12 cellular contexts compared by ENCODE assay signal in genomic region chr22:19887251-19887985, GRCh38. TPM values are rescaled to one million over a fixed set of nuclear protein-coding genes. Genes with fewer than 3 reads are reported as not detected.
DNase-seq lines count a peak whose midpoint lies in the region; ATAC-seq and TF ChIP-seq lines count a peak whose summit lies in the region.
"Had no signal": no experiment of that assay in that cellular context is flagged by ENCODE, and none has a peak within 500 bp of the region (broad histone marks: within the 10 kb centered on the region; RNA-seq: fewer than 3 reads in every experiment).

No MANE protein-coding gene starts in this region.

- DNase-seq in activated naive CD4-positive, alpha-beta T cell treated with anti-CD3 and anti-CD28 coated beads for 36 hours = no peak
- no peak for DNase-seq in activated naive CD4-positive, alpha-beta T cell treated with anti-CD3 and anti-CD28 coated beads, Interleukin-2, amount 50 U/mL, for 16 hours
- no peak for DNase-seq in T-cell
- DNase-seq in heart left ventricle = peak in 3 of 5 donors; percentile 18 to 51 (median 22)
- DNase-seq in stimulated activated naive CD8-positive, alpha-beta T cell treated with anti-CD3 and anti-CD28 coated beads, Interleukin-15, amount 100 ng/mL, for 72 hours = no peak
- no peak for DNase-seq in glomerular visceral epithelial cell (ENCODE audit: extremely low spot score)
- DNase-seq: NCI-H1105, testis had no signal

- no peak for ATAC-seq in T-cell (replicated peaks in 1 of 4)
- no peak for ATAC-seq in heart left ventricle
- no peak for ATAC-seq in stimulated activated naive CD8-positive, alpha-beta T cell treated with anti-CD3 and anti-CD28 coated beads, Interleukin-15, amount 100 ng/mL, for 72 hours
- ATAC-seq in GM21825 (IDR thresholded peaks at IDR 0.05; ENCODE audit: unreplicated experiment) = no peak
- no peak for ATAC-seq in HG02571 (IDR thresholded peaks at IDR 0.05; ENCODE audit: unreplicated experiment)

- TF ChIP-seq CTCF in heart left ventricle (IDR thresholded peaks at IDR 0.05) = no peak

- no peaks in the 10 kb centered on the region for H3K27me3 ChIP-seq in heart left ventricle
- H3K27me3 ChIP-seq: pancreas, testis had no signal

- intact Hi-C loops in activated naive CD4-positive, alpha-beta T cell treated with anti-CD3 and anti-CD28 coated beads for 36 hours (cut with micrococcal nuclease) = loop anchor here (1.0 to 2.0 kb wide), 2 partner anchors 32 to 59 kb away; no protein-coding TSS in a partner anchor
- intact Hi-C loops in heart left ventricle (cut with DNase I) = no loop called here

- H3K9me3 Mint-ChIP-seq in activated naive CD4-positive, alpha-beta T cell treated with anti-CD3 and anti-CD28 coated beads for 36 hours = no peaks in the 10 kb centered on the region
- H3K9me3 Mint-ChIP-seq in T-cell = no peaks in the 10 kb centered on the region
- no peaks in the 10 kb centered on the region for H3K9me3 Mint-ChIP-seq in stimulated activated naive CD8-positive, alpha-beta T cell treated with anti-CD3 and anti-CD28 coated beads, Interleukin-15, amount 100 ng/mL, for 72 hours
- H3K9me3 Mint-ChIP-seq: activated T-helper 2 cell treated with anti-CD3 and anti-CD28 coated beads, Interferon-gamma antibody, Interleukin-2, Interleukin-4, amounts not matched to agents 10 μg/mL and 5 μg/mL and 100 μg/mL, durations not matched to agents 14 hours and 24 hours and 36 hours had no signal

- peak overlapping the region; percentile 75 for H3K27ac Mint-ChIP-seq in activated naive CD4-positive, alpha-beta T cell treated with anti-CD3 and anti-CD28 coated beads for 36 hours
- H3K27ac Mint-ChIP-seq in T-cell = peak overlapping the region; percentile 92 to 96
- H3K27ac Mint-ChIP-seq in stimulated activated naive CD8-positive, alpha-beta T cell treated with anti-CD3 and anti-CD28 coated beads, Interleukin-15, amount 100 ng/mL, for 72 hours = peak overlapping the region; percentile 74 to 86
- H3K27ac Mint-ChIP-seq: activated T-helper 2 cell treated with anti-CD3 and anti-CD28 coated beads, Interferon-gamma antibody, Interleukin-2, Interleukin-4, amounts not matched to agents 10 μg/mL and 5 μg/mL and 100 μg/mL, durations not matched to agents 14 hours and 24 hours and 36 hours had no signal

- H3K4me3 ChIP-seq in heart left ventricle = no peak overlapping the region
- H3K4me3 ChIP-seq: pancreas, testis had no signal

- H3K36me3 ChIP-seq in heart left ventricle = peaks cover 0 to 16% (median 0%) of the 10 kb centered on the region in 9 donors
- H3K36me3 ChIP-seq: pancreas had no signal

- no peaks in the 10 kb centered on the region for H3K9me3 ChIP-seq in heart left ventricle
- H3K9me3 ChIP-seq: pancreas, testis had no signal

- H3K4me3 Mint-ChIP-seq in activated naive CD4-positive, alpha-beta T cell treated with anti-CD3 and anti-CD28 coated beads for 36 hours = peak overlapping the region; percentile 0
- peak overlapping the region in 1 of 3 donors; percentile 63 for H3K4me3 Mint-ChIP-seq in T-cell
- H3K4me3 Mint-ChIP-seq in stimulated activated naive CD8-positive, alpha-beta T cell treated with anti-CD3 and anti-CD28 coated beads, Interleukin-15, amount 100 ng/mL, for 72 hours = peak overlapping the region; percentile 19 to 49

- H3K27me3 Mint-ChIP-seq in activated naive CD4-positive, alpha-beta T cell treated with anti-CD3 and anti-CD28 coated beads for 36 hours (ENCODE audit: low read depth) = no peaks in the 10 kb centered on the region
- no peaks in the 10 kb centered on the region for H3K27me3 Mint-ChIP-seq in T-cell
- no peaks in the 10 kb centered on the region for H3K27me3 Mint-ChIP-seq in stimulated activated naive CD8-positive, alpha-beta T cell treated with anti-CD3 and anti-CD28 coated beads, Interleukin-15, amount 100 ng/mL, for 72 hours

- H3K4me1 Mint-ChIP-seq in activated naive CD4-positive, alpha-beta T cell treated with anti-CD3 and anti-CD28 coated beads for 36 hours (ENCODE audit: low read depth) = peaks cover 65% of the 10 kb centered on the region
- H3K4me1 Mint-ChIP-seq in T-cell = peaks cover 59 to 69% (median 66%) of the 10 kb centered on the region in 3 donors
- H3K4me1 Mint-ChIP-seq in stimulated activated naive CD8-positive, alpha-beta T cell treated with anti-CD3 and anti-CD28 coated beads, Interleukin-15, amount 100 ng/mL, for 72 hours = peaks cover 66% of the 10 kb centered on the region

- peak overlapping the region in 1 of 12 donors; percentile 83 for H3K27ac ChIP-seq in heart left ventricle
- H3K27ac ChIP-seq: pancreas, testis had no signal

- no peaks in the 10 kb centered on the region for H3K36me3 Mint-ChIP-seq in activated naive CD4-positive, alpha-beta T cell treated with anti-CD3 and anti-CD28 coated beads for 36 hours (ENCODE audit: low read depth)
- no peaks in the 10 kb centered on the region for H3K36me3 Mint-ChIP-seq in T-cell

- WGBS in heart left ventricle, 4 donors = 83 to 91% (median 89%) methylated on average over 10 to 16 of the region's 16 CpGs

- peaks cover 0 to 38% (median 9%) of the 10 kb centered on the region in 12 donors for H3K4me1 ChIP-seq in heart left ventricle
- H3K4me1 ChIP-seq: pancreas had no signal

- CTCF ChIA-PET in activated naive CD4-positive, alpha-beta T cell treated with anti-CD3 and anti-CD28 coated beads for 36 hours (lab: Charles Lee) = interaction anchor here (0.6 to 3.4 kb wide), 3 partner anchors 131 to 710 kb away, joined by 3 to 14 read pairs (median 4); no protein-coding TSS in a partner anchor
- CTCF ChIA-PET in T-cell (lab: Charles Lee) = interaction anchor here (0.7 to 1.1 kb wide), 2 partner anchors 23 to 1216 kb away, joined by 3 read pairs; no protein-coding TSS in a partner anchor

- POLR2A ChIA-PET in T-cell (lab: Charles Lee) = interaction anchor here (0.5 to 0.6 kb wide), 2 partner anchors 182 to 516 kb away, joined by 3 to 8 read pairs; no protein-coding TSS in a partner anchor

- no peak for TF ChIP-seq POLR2A in heart left ventricle (IDR thresholded peaks at IDR 0.05)

RNA-seq across cellular contexts. Expression of gene GNB1L, which starts 32.7 kb away (rescaled TPM):
- 1 to 10 TPM; 8.8 to 9.8 TPM for total RNA-seq in activated naive CD4-positive, alpha-beta T cell treated with anti-CD3 and anti-CD28 coated beads for 36 hours
- total RNA-seq in T-cell (10 to 100 TPM in 3 of 5 donors, 1 to 10 TPM in 2; 4.8 to 13.7 (median 12.9) TPM), heart left ventricle (1 to 10 TPM; 1.9 to 3.7 (median 2.4) TPM)
- polyA plus RNA-seq in heart left ventricle = 1 to 10 TPM; 1.6 to 9.2 TPM

RNA-seq across cellular contexts. Expression of gene RTL10, which starts 32.7 kb away (rescaled TPM):
- 10 to 100 TPM; 10.9 to 11.9 TPM for total RNA-seq in activated naive CD4-positive, alpha-beta T cell treated with anti-CD3 and anti-CD28 coated beads for 36 hours
- total RNA-seq in T-cell (10 to 100 TPM; 21.1 to 35.1 (median 28.5) TPM), heart left ventricle (10 to 100 TPM in 3 of 9 donors, 1 to 10 TPM in 6; 5.1 to 11.6 (median 7.7) TPM)
- polyA plus RNA-seq in heart left ventricle = 1 to 10 TPM; 4.6 to 4.9 TPM

RNA-seq across cellular contexts. Expression of gene COMT, which starts 54.2 kb away (rescaled TPM):
- 10 to 100 TPM; 53.7 to 56.8 TPM for total RNA-seq in activated naive CD4-positive, alpha-beta T cell treated with anti-CD3 and anti-CD28 coated beads for 36 hours
- total RNA-seq in T-cell = 10 to 100 TPM; 30.6 to 53.1 (median 50.5) TPM
- 100 to 1,000 TPM in 8 of 9 donors, 10 to 100 TPM in 1; 69.7 to 195 (median 119) TPM for total RNA-seq in heart left ventricle
- 100 to 1,000 TPM in 1 of 2 donors, 10 to 100 TPM in 1; 84.7 to 249 TPM for polyA plus RNA-seq in heart left ventricle

RNA-seq across cellular contexts. Expression of gene TXNRD2, which starts 54.2 kb away (rescaled TPM):
- total RNA-seq in activated naive CD4-positive, alpha-beta T cell treated with anti-CD3 and anti-CD28 coated beads for 36 hours = 10 to 100 TPM; 22.9 to 23.6 TPM
- total RNA-seq in T-cell (10 to 100 TPM; 26.5 to 47.4 (median 28.7) TPM), heart left ventricle (10 to 100 TPM; 23.5 to 42.5 (median 33.5) TPM)
- polyA plus RNA-seq in heart left ventricle = 10 to 100 TPM; 23.4 to 60.2 TPM

Comparison
In these comparisons a context has a peak if more than half of its experiments do, and no peak if none do; other contexts are left out.
1. DNase-seq: peak in heart left ventricle (3 of 5); none in activated naive CD4-positive, alpha-beta T cell treated with anti-CD3 and anti-CD28 coated beads for 36 hours (single experiment), activated naive CD4-positive, alpha-beta T cell treated with anti-CD3 and anti-CD28 coated beads, Interleukin-2, amount 50 U/mL, for 16 hours (single experiment), T-cell (0 of 34), stimulated activated naive CD8-positive, alpha-beta T cell treated with anti-CD3 and anti-CD28 coated beads, Interleukin-15, amount 100 ng/mL, for 72 hours (0 of 2) and glomerular visceral epithelial cell (single experiment).
2. Peak in every context shown above with its lines, with median percentiles within 50 percentile points of each other: H3K27ac Mint-ChIP-seq.